Comparison of ENCODE assay signal across 22 cellular contexts in genomic region chr7:157410831-157411556, GRCh38.
DNase-seq lines count a peak whose midpoint lies in the region; ATAC-seq and TF ChIP-seq lines count a peak whose summit lies in the region.
"Had no signal": no experiment of that assay in that cellular context is flagged by ENCODE, and none has a peak within 500 bp of the region (broad histone marks: within the 10 kb centered on the region; RNA-seq: fewer than 3 reads in every experiment).

No MANE protein-coding gene starts in this region.

- no peak overlapping the region for H3K27ac ChIP-seq in H9 (ENCODE audit: insufficient read length, low read depth, low read length)
- H3K27ac ChIP-seq: breast epithelium, epithelial cell of prostate, KMS-11, vagina had no signal

- no peaks in the 10 kb centered on the region for H3K23me2 ChIP-seq in H9 (ENCODE audit: insufficient read length, low read depth, low read length, poor library complexity, severe bottlenecking)

- H4K91ac ChIP-seq in H9 (ENCODE audit: insufficient read length, low read depth, low read length): no peak overlapping the region

- no peak overlapping the region for H2BK120ac ChIP-seq in H9 (ENCODE audit: low read depth, low read length, poor library complexity, severe bottlenecking)

- ATAC-seq in activated naive CD8-positive, alpha-beta T cell treated with anti-CD3 and anti-CD28 coated beads, Interleukin-2, amount 50 U/mL, for 24 hours: peak; percentile 4
- ATAC-seq in central memory CD8-positive, alpha-beta T cell (replicated peaks; ENCODE audit: extremely low read depth, poor library complexity, severe bottlenecking): no peak
- no peak for ATAC-seq in stimulated activated effector memory CD8-positive, alpha-beta T cell treated with anti-CD3 and anti-CD28 coated beads, Interleukin-12 subunit alpha, Interleukin-12 subunit beta, amount 100 ng/mL, for 72 hours
- no peak for ATAC-seq in GM18858 (IDR thresholded peaks at IDR 0.05; ENCODE audit: unreplicated experiment)

- no CpG with 5 or more reads among the region's 33 CpGs for WGBS in H9 (ENCODE audit: extremely low coverage, insufficient read length, low lambda C conversion rate)

- H2BK20ac ChIP-seq in H9 (ENCODE audit: low read depth, low read length, poor library complexity, severe bottlenecking): no peak overlapping the region

- H3K4me1 ChIP-seq in H9 (ENCODE audit: insufficient read depth, low read length): no peaks in the 10 kb centered on the region
- H3K4me1 ChIP-seq: breast epithelium, vagina had no signal

- H4K8ac ChIP-seq in H9 (replicated peaks; ENCODE audit: insufficient read length, low read depth, low read length): no peak overlapping the region

- H3K27me3 ChIP-seq in H9 (ENCODE audit: insufficient read depth, low read length): no peaks in the 10 kb centered on the region
- H3K27me3 ChIP-seq: breast epithelium, vagina had no signal

- no peak overlapping the region for H2AFZ ChIP-seq in H9 (ENCODE audit: low read length)

- H3K23ac ChIP-seq in H9 (ENCODE audit: insufficient read length, low read depth, low read length): no peak overlapping the region

- H2BK5ac ChIP-seq in H9 (ENCODE audit: insufficient read length, low read length): no peak overlapping the region

- no peak overlapping the region for H3K27ac Mint-ChIP-seq in activated naive CD8-positive, alpha-beta T cell treated with anti-CD3 and anti-CD28 coated beads, Interleukin-2, amount 50 U/mL, for 24 hours
- H3K27ac Mint-ChIP-seq in activated naive CD8-positive, alpha-beta T cell treated with anti-CD3 and anti-CD28 coated beads for 36 hours: no peak overlapping the region
- peak overlapping the region in 2 of 3 experiments; percentile 66 to 92; a peak in 3 of 7 replicates for H3K27ac Mint-ChIP-seq in H9
- H3K27ac Mint-ChIP-seq in central memory CD8-positive, alpha-beta T cell (ENCODE audit: low read depth): peak overlapping the region; percentile 91
- peak overlapping the region; percentile 89 for H3K27ac Mint-ChIP-seq in stimulated activated effector memory CD8-positive, alpha-beta T cell treated with anti-CD3 and anti-CD28 coated beads, Interleukin-12 subunit alpha, Interleukin-12 subunit beta, amount 100 ng/mL, for 72 hours
- no peak overlapping the region for H3K27ac Mint-ChIP-seq in T-helper 2 cell treated with Interferon-gamma antibody and Interleukin-4, amounts not matched to agents 5 μg/mL and 100 μg/mL, for 36 hours
- H3K27ac Mint-ChIP-seq: activated naive CD8-positive, alpha-beta T cell treated with anti-CD3 and anti-CD28 coated beads, Interleukin-2, amount 10 ng/mL, durations not matched to agents 7 days and 5 days; naive thymus-derived CD4-positive, alpha-beta T cell had no signal

- H3K14ac ChIP-seq in H9 (ENCODE audit: insufficient read depth, low read length): no peak overlapping the region; the same call in 1 of the 2 replicates

- H3K36me3 Mint-ChIP-seq in activated naive CD8-positive, alpha-beta T cell treated with anti-CD3 and anti-CD28 coated beads, Interleukin-2, amount 50 U/mL, for 24 hours (ENCODE audit: low read depth): peaks cover 13% of the 10 kb centered on the region
- peaks cover 4% of the 10 kb centered on the region for H3K36me3 Mint-ChIP-seq in activated naive CD8-positive, alpha-beta T cell treated with anti-CD3 and anti-CD28 coated beads for 36 hours
- peaks cover 25 to 53% (median 46%) of the 10 kb centered on the region in 3 experiments for H3K36me3 Mint-ChIP-seq in H9 (ENCODE audit: insufficient read depth in 1 of 3, low read depth in 3 of 3)
- H3K36me3 Mint-ChIP-seq in central memory CD8-positive, alpha-beta T cell (ENCODE audit: insufficient read depth): peaks cover 5% of the 10 kb centered on the region
- H3K36me3 Mint-ChIP-seq in stimulated activated effector memory CD8-positive, alpha-beta T cell treated with anti-CD3 and anti-CD28 coated beads, Interleukin-12 subunit alpha, Interleukin-12 subunit beta, amount 100 ng/mL, for 72 hours: peaks cover 81% of the 10 kb centered on the region
- H3K36me3 Mint-ChIP-seq in T-helper 2 cell treated with Interferon-gamma antibody and Interleukin-4, amounts not matched to agents 5 μg/mL and 100 μg/mL, for 36 hours (ENCODE audit: low read depth): peaks cover 10% of the 10 kb centered on the region
- H3K36me3 Mint-ChIP-seq: activated naive CD8-positive, alpha-beta T cell treated with anti-CD3 and anti-CD28 coated beads, Interleukin-2, amount 10 ng/mL, durations not matched to agents 7 days and 5 days had no signal

- no peak for TF ChIP-seq CTCF in H9 (conservative IDR thresholded peaks at IDR 0.05)

- no peak overlapping the region for H3K4me2 ChIP-seq in H9 (ENCODE audit: insufficient read depth, insufficient read length, low read length)
- H3K4me2 ChIP-seq: KMS-11 had no signal

- no peak overlapping the region for H2AK5ac ChIP-seq in H9 (ENCODE audit: insufficient read length, low read length)

- DNase-seq in activated naive CD8-positive, alpha-beta T cell treated with anti-CD3 and anti-CD28 coated beads, Interleukin-2, amount 50 U/mL, for 24 hours: no peak
- no peak for DNase-seq in activated naive CD8-positive, alpha-beta T cell treated with anti-CD3 and anti-CD28 coated beads for 36 hours
- DNase-seq in H9 (no peak), putamen (ENCODE audit: low spot score) (no peak)
- no peak for DNase-seq in central memory CD8-positive, alpha-beta T cell (ENCODE audit: low spot score in 2 of 2)
- no peak for DNase-seq in stimulated activated effector memory CD8-positive, alpha-beta T cell treated with anti-CD3 and anti-CD28 coated beads, Interleukin-12 subunit alpha, Interleukin-12 subunit beta, amount 100 ng/mL, for 72 hours (ENCODE audit: low spot score in 2 of 2)
- no peak for DNase-seq in T-helper 2 cell treated with Interferon-gamma antibody and Interleukin-4, amounts not matched to agents 5 μg/mL and 100 μg/mL, for 36 hours (ENCODE audit: low spot score)
- DNase-seq: activated CD4-positive, CD25-positive, alpha-beta regulatory T cell treated with anti-CD3 and anti-CD28 coated beads, Interleukin-2, amount 50 U/mL, for 72 hours; activated naive CD8-positive, alpha-beta T cell treated with anti-CD3 and anti-CD28 coated beads, Interleukin-2, amount 10 ng/mL, durations not matched to agents 7 days and 5 days; dermis blood vessel endothelial cell; DMS79; foreskin fibroblast; mesenchymal stem cell; naive thymus-derived CD4-positive, alpha-beta T cell; NCI-H1092; NCI-H2081; NK-92 treated with Interleukin-12 subunit alpha and Interleukin-12 subunit beta, amount 100 ng/mL, for 24 hours had no signal

- no peak overlapping the region for H2BK12ac ChIP-seq in H9 (ENCODE audit: insufficient read length, low read depth, low read length)

- no peak overlapping the region for H3K9ac ChIP-seq in H9 (ENCODE audit: extremely low read depth, insufficient read length, low read length)
- H3K9ac ChIP-seq: KMS-11 had no signal

- H3K79me2 ChIP-seq in H9 (ENCODE audit: insufficient read depth, low read length): no peaks in the 10 kb centered on the region

- no peaks in the 10 kb centered on the region for H3K9me3 ChIP-seq in H9 (ENCODE audit: control insufficient read depth, low read depth, low read length)
- H3K9me3 ChIP-seq: breast epithelium, vagina had no signal

- H2BK15ac ChIP-seq in H9 (ENCODE audit: low read depth, low read length): no peak overlapping the region

- no peak overlapping the region for H3T11ph ChIP-seq in H9 (ENCODE audit: low read length)

- H3K27me3 Mint-ChIP-seq in activated naive CD8-positive, alpha-beta T cell treated with anti-CD3 and anti-CD28 coated beads, Interleukin-2, amount 50 U/mL, for 24 hours: no peaks in the 10 kb centered on the region
- no peaks in the 10 kb centered on the region for H3K27me3 Mint-ChIP-seq in activated naive CD8-positive, alpha-beta T cell treated with anti-CD3 and anti-CD28 coated beads for 36 hours
- H3K27me3 Mint-ChIP-seq in H9 (ENCODE audit: low read depth): no peaks in the 10 kb centered on the region
- H3K27me3 Mint-ChIP-seq in central memory CD8-positive, alpha-beta T cell: no peaks in the 10 kb centered on the region
- no peaks in the 10 kb centered on the region for H3K27me3 Mint-ChIP-seq in T-helper 2 cell treated with Interferon-gamma antibody and Interleukin-4, amounts not matched to agents 5 μg/mL and 100 μg/mL, for 36 hours (ENCODE audit: low read depth)
- H3K27me3 Mint-ChIP-seq: activated naive CD8-positive, alpha-beta T cell treated with anti-CD3 and anti-CD28 coated beads, Interleukin-2, amount 10 ng/mL, durations not matched to agents 7 days and 5 days; naive thymus-derived CD4-positive, alpha-beta T cell had no signal

- peaks cover 15% of the 10 kb centered on the region for H3K4me1 Mint-ChIP-seq in activated naive CD8-positive, alpha-beta T cell treated with anti-CD3 and anti-CD28 coated beads, Interleukin-2, amount 50 U/mL, for 24 hours
- no peaks in the 10 kb centered on the region for H3K4me1 Mint-ChIP-seq in activated naive CD8-positive, alpha-beta T cell treated with anti-CD3 and anti-CD28 coated beads for 36 hours
- peaks cover 28 to 40% of the 10 kb centered on the region in 2 experiments for H3K4me1 Mint-ChIP-seq in H9
- H3K4me1 Mint-ChIP-seq in central memory CD8-positive, alpha-beta T cell: peaks cover 11% of the 10 kb centered on the region
- peaks cover 22% of the 10 kb centered on the region for H3K4me1 Mint-ChIP-seq in stimulated activated effector memory CD8-positive, alpha-beta T cell treated with anti-CD3 and anti-CD28 coated beads, Interleukin-12 subunit alpha, Interleukin-12 subunit beta, amount 100 ng/mL, for 72 hours
- H3K4me1 Mint-ChIP-seq in T-helper 2 cell treated with Interferon-gamma antibody and Interleukin-4, amounts not matched to agents 5 μg/mL and 100 μg/mL, for 36 hours (ENCODE audit: low read depth): peaks cover 10% of the 10 kb centered on the region
- H3K4me1 Mint-ChIP-seq: activated naive CD8-positive, alpha-beta T cell treated with anti-CD3 and anti-CD28 coated beads, Interleukin-2, amount 10 ng/mL, durations not matched to agents 7 days and 5 days had no signal

- no peaks in the 10 kb centered on the region for H3K9me3 Mint-ChIP-seq in activated naive CD8-positive, alpha-beta T cell treated with anti-CD3 and anti-CD28 coated beads, Interleukin-2, amount 50 U/mL, for 24 hours
- no peaks in the 10 kb centered on the region for H3K9me3 Mint-ChIP-seq in activated naive CD8-positive, alpha-beta T cell treated with anti-CD3 and anti-CD28 coated beads for 36 hours
- no peaks in the 10 kb centered on the region; a peak in 1 of 5 replicates for H3K9me3 Mint-ChIP-seq in H9
- no peaks in the 10 kb centered on the region for H3K9me3 Mint-ChIP-seq in central memory CD8-positive, alpha-beta T cell
- H3K9me3 Mint-ChIP-seq in stimulated activated effector memory CD8-positive, alpha-beta T cell treated with anti-CD3 and anti-CD28 coated beads, Interleukin-12 subunit alpha, Interleukin-12 subunit beta, amount 100 ng/mL, for 72 hours: no peaks in the 10 kb centered on the region
- H3K9me3 Mint-ChIP-seq in T-helper 2 cell treated with Interferon-gamma antibody and Interleukin-4, amounts not matched to agents 5 μg/mL and 100 μg/mL, for 36 hours: no peaks in the 10 kb centered on the region
- H3K9me3 Mint-ChIP-seq: activated naive CD8-positive, alpha-beta T cell treated with anti-CD3 and anti-CD28 coated beads, Interleukin-2, amount 10 ng/mL, durations not matched to agents 7 days and 5 days; naive thymus-derived CD4-positive, alpha-beta T cell had no signal

- no peaks in the 10 kb centered on the region for H4K20me1 ChIP-seq in H9 (ENCODE audit: control insufficient read depth, insufficient read depth, insufficient read length)

- H3K79me1 ChIP-seq in H9 (ENCODE audit: insufficient read depth, low read depth, low read length, poor library complexity, severe bottlenecking): peaks cover 6% of the 10 kb centered on the region

- no peak overlapping the region for H3K4ac ChIP-seq in H9 (ENCODE audit: low read depth, low read length)

- H3K4me3 Mint-ChIP-seq in activated naive CD8-positive, alpha-beta T cell treated with anti-CD3 and anti-CD28 coated beads, Interleukin-2, amount 50 U/mL, for 24 hours: peak overlapping the region; percentile 17
- no peak overlapping the region for H3K4me3 Mint-ChIP-seq in activated naive CD8-positive, alpha-beta T cell treated with anti-CD3 and anti-CD28 coated beads for 36 hours
- no peak overlapping the region for H3K4me3 Mint-ChIP-seq in H9
- H3K4me3 Mint-ChIP-seq in central memory CD8-positive, alpha-beta T cell: peak overlapping the region; percentile 62
- peak overlapping the region; percentile 69 for H3K4me3 Mint-ChIP-seq in stimulated activated effector memory CD8-positive, alpha-beta T cell treated with anti-CD3 and anti-CD28 coated beads, Interleukin-12 subunit alpha, Interleukin-12 subunit beta, amount 100 ng/mL, for 72 hours
- H3K4me3 Mint-ChIP-seq in T-helper 2 cell treated with Interferon-gamma antibody and Interleukin-4, amounts not matched to agents 5 μg/mL and 100 μg/mL, for 36 hours: no peak overlapping the region
- H3K4me3 Mint-ChIP-seq: activated naive CD8-positive, alpha-beta T cell treated with anti-CD3 and anti-CD28 coated beads, Interleukin-2, amount 10 ng/mL, durations not matched to agents 7 days and 5 days; naive thymus-derived CD4-positive, alpha-beta T cell had no signal

- H3K56ac ChIP-seq in H9 (ENCODE audit: insufficient read length, low read depth, low read length): no peak overlapping the region

- no peak overlapping the region for H4K5ac ChIP-seq in H9 (ENCODE audit: insufficient read length, low read depth, low read length)

- no peak overlapping the region for H3K18ac ChIP-seq in H9 (ENCODE audit: insufficient read length, low read depth, low read length)

Comparison
In these comparisons a context has a peak if more than half of its experiments do, and no peak if none do; other contexts are left out.
1. H3K4me3 Mint-ChIP-seq: peak in activated naive CD8-positive, alpha-beta T cell treated with anti-CD3 and anti-CD28 coated beads, Interleukin-2, amount 50 U/mL, for 24 hours (single experiment), central memory CD8-positive, alpha-beta T cell (single experiment) and stimulated activated effector memory CD8-positive, alpha-beta T cell treated with anti-CD3 and anti-CD28 coated beads, Interleukin-12 subunit alpha, Interleukin-12 subunit beta, amount 100 ng/mL, for 72 hours (single experiment); none in activated naive CD8-positive, alpha-beta T cell treated with anti-CD3 and anti-CD28 coated beads for 36 hours (single experiment), H9 (0 of 2) and T-helper 2 cell treated with Interferon-gamma antibody and Interleukin-4, amounts not matched to agents 5 μg/mL and 100 μg/mL, for 36 hours (single experiment).
2. H3K27ac Mint-ChIP-seq: peak in H9 (2 of 3), central memory CD8-positive, alpha-beta T cell (single experiment) and stimulated activated effector memory CD8-positive, alpha-beta T cell treated with anti-CD3 and anti-CD28 coated beads, Interleukin-12 subunit alpha, Interleukin-12 subunit beta, amount 100 ng/mL, for 72 hours (single experiment); none in activated naive CD8-positive, alpha-beta T cell treated with anti-CD3 and anti-CD28 coated beads, Interleukin-2, amount 50 U/mL, for 24 hours (single experiment), activated naive CD8-positive, alpha-beta T cell treated with anti-CD3 and anti-CD28 coated beads for 36 hours (single experiment) and T-helper 2 cell treated with Interferon-gamma antibody and Interleukin-4, amounts not matched to agents 5 μg/mL and 100 μg/mL, for 36 hours (single experiment).